Comparison of ENCODE assay signal across 9 cellular contexts in genomic region chr9:77820293-77820954, GRCh38.
A peak's percentile ranks its signal among the peaks of the same experiment; 100 is the strongest.
DNase-seq lines count a peak whose midpoint lies in the region; ATAC-seq and TF ChIP-seq lines count a peak whose summit lies in the region.
"Had no signal": no experiment of that assay in that cellular context is flagged by ENCODE, and none has a peak within 500 bp of the region (broad histone marks: within the 10 kb centered on the region; RNA-seq: fewer than 3 reads in every experiment).

No MANE protein-coding gene starts in this region.

- H3K23ac ChIP-seq in IMR-90 (ENCODE audit: low read depth, low read length): no peak overlapping the region; the same call in 1 of the 2 replicates

- CTCF ChIA-PET in IMR-90 (lab: Yijun Ruan, JAX): interaction anchor here (0.6 kb wide), 1 partner anchor 146 kb away, joined by 4 read pairs; no protein-coding TSS in a partner anchor

- H3K4me3 ChIP-seq in IMR-90 (ENCODE audit: insufficient read depth, low read depth, low read length) (no peak overlapping the region), adrenal gland (no peak overlapping the region)

- H4K5ac ChIP-seq in IMR-90 (ENCODE audit: low read depth, low read length): no peak overlapping the region

- BruUV-seq in IMR-90 (replicated peaks; lab: Mats Ljungman, UMichigan): no TSS peak

- no peaks in the 10 kb centered on the region for H3K9me3 Mint-ChIP-seq in type B pancreatic cell

- H3K79me1 ChIP-seq in IMR-90 (ENCODE audit: low read depth in 1 of 2, low read length in 2 of 2): peaks cover 16 to 25% of the 10 kb centered on the region in 2 experiments

- no peak overlapping the region for H3K4ac ChIP-seq in IMR-90 (ENCODE audit: low read depth, low read length)

- ATAC-seq in IMR-90 (ENCODE audit: low read depth) (peak; percentile 84), left colon (peak; percentile 73), GM18870 (IDR thresholded peaks at IDR 0.05; ENCODE audit: unreplicated experiment) (no peak)

- H2BK120ac ChIP-seq in IMR-90 (ENCODE audit: low read depth, low read length): no peak overlapping the region

- no peak overlapping the region for H2BK15ac ChIP-seq in IMR-90 (ENCODE audit: low read depth, low read length)

- TF ChIP-seq CTCF in IMR-90 (conservative IDR thresholded peaks at IDR 0.05; ENCODE audit: low read depth, low read length): no peak
- no peak for TF ChIP-seq CTCF in adrenal gland (IDR thresholded peaks at IDR 0.05)
- TF ChIP-seq CTCF in type B pancreatic cell (conservative IDR thresholded peaks at IDR 0.05): no peak

- TF ChIP-seq POLR2A in IMR-90 (IDR thresholded peaks at IDR 0.05; ENCODE audit: low read depth, low read length) (no peak), adrenal gland (IDR thresholded peaks at IDR 0.05) (no peak)

- no peak overlapping the region for H2AK9ac ChIP-seq in IMR-90 (replicated peaks; ENCODE audit: low read depth, low read length, poor library complexity)

- H2BK20ac ChIP-seq in IMR-90 (ENCODE audit: low read depth, low read length): 0 out of 2 replicates have a peak overlapping the region, but pooled peaks have one; percentile 20

- TF ChIP-seq RAD21 in IMR-90 (IDR thresholded peaks at IDR 0.05; ENCODE audit: low read length): no peak

- peaks cover 4% of the 10 kb centered on the region for H3K4me1 Mint-ChIP-seq in type B pancreatic cell (ENCODE audit: unreplicated experiment)

- no peak overlapping the region for H3K27ac Mint-ChIP-seq in type B pancreatic cell

- H3K27me3 Mint-ChIP-seq in type B pancreatic cell: no peaks in the 10 kb centered on the region

- peak overlapping the region; percentile 6 for H2BK5ac ChIP-seq in IMR-90 (ENCODE audit: low read depth, low read length, poor library complexity, severe bottlenecking)

- H4K20me1 ChIP-seq in IMR-90 (ENCODE audit: insufficient read depth, low read length): no peaks in the 10 kb centered on the region

- 0 out of 4 replicates have a peak overlapping the region, but pooled peaks of 1 of the 2 experiments have one; percentile 1 for H4K8ac ChIP-seq in IMR-90 (ENCODE audit: low read depth in 2 of 2, low read length in 2 of 2)

- no peak overlapping the region for H3K9ac ChIP-seq in IMR-90 (ENCODE audit: low read depth, low read length)

- dilution Hi-C loops in IMR-90 (cut with HindIII; ENCODE audit: low sequenced_read_pairs, unreplicated experiment): no loop called here

- H2AFZ ChIP-seq in IMR-90 (replicated peaks; ENCODE audit: low read length, poor library complexity): no peak overlapping the region

- H3K9me1 ChIP-seq in IMR-90 (ENCODE audit: insufficient read depth, low read length): peaks cover 11% of the 10 kb centered on the region

- no CpG with 5 or more reads among the region's 3 CpGs for WGBS in IMR-90 (ENCODE audit: extremely low coverage in 2 of 2, insufficient read length in 1 of 2), 2 experiments
- 32 to 42% (median 36%) methylated on average over 3 of the region's 3 CpGs for WGBS in adrenal gland, 4 donors

- no peak overlapping the region for H2AK5ac ChIP-seq in IMR-90 (ENCODE audit: low read depth, low read length)

- intact Hi-C loops in IMR-90 (cut with micrococcal nuclease): no loop called here
- intact Hi-C loops in adrenal gland (cut with DNase I): no loop called here
- intact Hi-C loops in left colon (cut with DNase I, micrococcal nuclease): no loop called here

- H3K9me3 ChIP-seq in IMR-90 (ENCODE audit: control insufficient read depth, insufficient read depth, low read length): no peaks in the 10 kb centered on the region
- H3K9me3 ChIP-seq in adrenal gland (replicated peaks in 1 of 3): no peaks in the 10 kb centered on the region

- in situ Hi-C loops in IMR-90 (cut with MboI; ENCODE audit: low sequenced_read_pairs): no loop called here

- peak overlapping the region; percentile 64; the same call in 1 of the 2 replicates for H3K18ac ChIP-seq in IMR-90 (ENCODE audit: low read depth, low read length)

- H3K4me2 ChIP-seq in IMR-90 (ENCODE audit: low read depth, low read length): peak overlapping the region; percentile 28; the same call in 1 of the 2 replicates

- H3K4me1 ChIP-seq in IMR-90 (ENCODE audit: control insufficient read depth, insufficient read depth, low read length): no peaks in the 10 kb centered on the region; the same call in 1 of the 2 replicates
- H3K4me1 ChIP-seq in adrenal gland (replicated peaks in 1 of 2): peaks cover 17 to 40% of the 10 kb centered on the region in 2 donors

- H3K27me3 ChIP-seq in IMR-90 (ENCODE audit: control insufficient read depth, insufficient read depth, low read length): no peaks in the 10 kb centered on the region
- H3K27me3 ChIP-seq in adrenal gland: no peaks in the 10 kb centered on the region

- no peaks in the 10 kb centered on the region for H3K36me3 Mint-ChIP-seq in type B pancreatic cell

- H3K56ac ChIP-seq in IMR-90 (ENCODE audit: extremely low read depth, insufficient read depth, low read length): no peak overlapping the region

- H3K27ac ChIP-seq in IMR-90 (ENCODE audit: insufficient read depth, low read length) (no peak overlapping the region), adrenal gland (peak overlapping the region; percentile 51 to 69 (median 65))

- no peak overlapping the region for H3K4me3 Mint-ChIP-seq in type B pancreatic cell

- peaks cover 2% of the 10 kb centered on the region; the same call in 1 of the 2 replicates for H3K36me3 ChIP-seq in IMR-90 (ENCODE audit: control insufficient read depth, insufficient read depth, low read length)
- no peaks in the 10 kb centered on the region for H3K36me3 ChIP-seq in adrenal gland (replicated peaks in 1 of 2)

- H3K14ac ChIP-seq in IMR-90 (replicated peaks; ENCODE audit: low read depth, low read length): no peak overlapping the region

- no peak overlapping the region for H4K91ac ChIP-seq in IMR-90 (ENCODE audit: insufficient read depth, low read depth, low read length)

- DNase-seq in AG20443 (ENCODE audit: low spot score) (peak; percentile 68), IMR-90 (peak; percentile 83), adrenal gland (peak in 4 of 7 donors; percentile 21 to 42 (median 33)), left colon (no peak), CD1c-positive myeloid dendritic cell (ENCODE audit: extremely low spot score) (no peak), type B pancreatic cell (ENCODE audit: extremely low spot score, unreplicated experiment) (no peak), mesenteric fat pad (ENCODE audit: low spot score) (no peak)
- DNase-seq: activated naive CD4-positive, alpha-beta T cell treated with Interleukin-2 at 50 U/mL for 16 hours had no signal

- POLR2A ChIA-PET in IMR-90 (lab: Charles Lee; ENCODE audit: unreplicated experiment): no interaction called here

TF ChIP-seq in IMR-90, 13 proteins besides CTCF, POLR2A, EP300 and RAD21:
- 0 out of 2 replicates have a peak, but pooled peaks have one; percentile 19 for TF ChIP-seq FOS (IDR thresholded peaks at IDR 0.05; ENCODE audit: low read depth, low read length)
- peak; percentile 36; the same call in 1 of the 2 replicates for TF ChIP-seq MXI1 (IDR thresholded peaks at IDR 0.05; ENCODE audit: borderline replicate concordance, low read depth, low read length)
- TF ChIP-seq MAFK (IDR thresholded peaks at IDR 0.05; ENCODE audit: low read depth, low read length): peak; percentile 78
- no peak for TF ChIP-seq CEBPB (IDR thresholded peaks at IDR 0.05; ENCODE audit: low read depth, low read length)
- TF ChIP-seq NFE2L2 (IDR thresholded peaks at IDR 0.05; ENCODE audit: low read depth, low read length): peak; percentile 79
- no peak for TF ChIP-seq RCOR1 (IDR thresholded peaks at IDR 0.05; ENCODE audit: insufficient replicate concordance, low read length)

Comparison
In these comparisons a context has a peak if more than half of its experiments do, and no peak if none do; other contexts are left out.
1. DNase-seq: peak in AG20443 (single experiment), IMR-90 (single experiment) and adrenal gland (4 of 7); none in left colon (0 of 2), CD1c-positive myeloid dendritic cell (single experiment), type B pancreatic cell (single experiment) and mesenteric fat pad (single experiment).